Comparison of ENCODE assay signal across 16 cellular contexts in genomic region chr1:107896946-107897345, GRCh38.
DNase-seq lines count a peak whose midpoint lies in the region; ATAC-seq and TF ChIP-seq lines count a peak whose summit lies in the region.
"Had no signal": no experiment of that assay in that cellular context is flagged by ENCODE, and none has a peak within 500 bp of the region (broad histone marks: within the 10 kb centered on the region; RNA-seq: fewer than 3 reads in every experiment).

No MANE protein-coding gene starts in this region.

- H3K36me3 ChIP-seq in GM23338 (ENCODE audit: insufficient read depth), result no peaks in the 10 kb centered on the region
- H3K36me3 ChIP-seq: sigmoid colon had no signal

- TF ChIP-seq POLR2A in NB4 (IDR thresholded peaks at IDR 0.05; ENCODE audit: extremely low read depth, insufficient read length), result no peak

- ATAC-seq in activated naive CD8-positive, alpha-beta T cell treated with anti-CD3 and anti-CD28 coated beads, Interleukin-2, amount 10 ng/mL, durations not matched to agents 7 days and 5 days (ENCODE audit: low read depth), result no peak
- ATAC-seq in stimulated activated memory B cell treated with anti-CD40 and anti-IgM and Interleukin-4, amounts not matched to agents 10 μg/mL and 1 μg/mL and 100 μg/mL, for 72 hours, result peak; percentile 49
- no peak for ATAC-seq in GM23338
- no peak for ATAC-seq in esophagus mucosa

- no peak overlapping the region for H3K4me2 ChIP-seq in GM23338

- no peak overlapping the region for H3K27ac ChIP-seq in GM23338 (ENCODE audit: low read depth)
- H3K27ac ChIP-seq: sigmoid colon, SK-N-MC had no signal

- TF ChIP-seq CTCF in NB4 (IDR thresholded peaks at IDR 0.05; ENCODE audit: low read depth, low read length), result no peak
- TF ChIP-seq CTCF in GM23338 (conservative IDR thresholded peaks at IDR 0.05; ENCODE audit: low read depth in 2 of 2), result no peak

- peak overlapping the region; percentile 85 for H3K27ac Mint-ChIP-seq in activated T-cell treated with anti-CD3 and anti-CD28 coated beads, Interleukin-2, amount 50 U/mL, for 24 hours
- H3K27ac Mint-ChIP-seq in activated naive CD8-positive, alpha-beta T cell treated with anti-CD3 and anti-CD28 coated beads, Interleukin-2, amount 10 ng/mL, durations not matched to agents 7 days and 5 days, result peak overlapping the region; percentile 62
- peak overlapping the region; percentile 82 for H3K27ac Mint-ChIP-seq in stimulated activated memory B cell treated with anti-CD40 and anti-IgM and Interleukin-4, amounts not matched to agents 10 μg/mL and 1 μg/mL and 100 μg/mL, for 72 hours
- H3K27ac Mint-ChIP-seq in GM23338, result no peak overlapping the region; the same call in 1 of the 2 replicates
- H3K27ac Mint-ChIP-seq: type B pancreatic cell had no signal

- DNase-seq in activated T-cell treated with anti-CD3 and anti-CD28 coated beads, Interleukin-2, amount 50 U/mL, for 24 hours, result no peak
- DNase-seq in activated T-cell treated with anti-CD3 and anti-CD28 coated beads, Interleukin-2, amount 50 U/mL, for 48 hours, result no peak
- DNase-seq in NB4 (ENCODE audit: low read depth), result peak; percentile 49
- DNase-seq in activated naive CD8-positive, alpha-beta T cell treated with anti-CD3 and anti-CD28 coated beads, Interleukin-2, amount 10 ng/mL, durations not matched to agents 7 days and 5 days, result no peak
- no peak for DNase-seq in GM23338 (ENCODE audit: low spot score)
- DNase-seq in CD1c-positive myeloid dendritic cell (ENCODE audit: extremely low spot score), result no peak
- DNase-seq: activated CD4-positive, CD25-positive, alpha-beta regulatory T cell; DMS53; mammary epithelial cell; NCI-H2081 treated with DMSO at 0.1 percent for 48 hours; nucleus accumbens; sigmoid colon had no signal

- POLR2A ChIA-PET in activated naive CD8-positive, alpha-beta T cell treated with anti-CD3 and anti-CD28 coated beads, Interleukin-2, amount 10 ng/mL, durations not matched to agents 7 days and 5 days (lab: Charles Lee), result no interaction called here

- H4K20me1 ChIP-seq in GM23338 (replicated peaks; ENCODE audit: insufficient read depth), result no peaks in the 10 kb centered on the region

- H3K36me3 Mint-ChIP-seq in activated T-cell treated with anti-CD3 and anti-CD28 coated beads, Interleukin-2, amount 50 U/mL, for 24 hours (ENCODE audit: low read depth), result no peaks in the 10 kb centered on the region
- peaks cover 7% of the 10 kb centered on the region for H3K36me3 Mint-ChIP-seq in activated naive CD8-positive, alpha-beta T cell treated with anti-CD3 and anti-CD28 coated beads, Interleukin-2, amount 10 ng/mL, durations not matched to agents 7 days and 5 days
- H3K36me3 Mint-ChIP-seq in stimulated activated memory B cell treated with anti-CD40 and anti-IgM and Interleukin-4, amounts not matched to agents 10 μg/mL and 1 μg/mL and 100 μg/mL, for 72 hours, result peaks cover 10% of the 10 kb centered on the region
- peaks cover 10% of the 10 kb centered on the region; the same call in 2 of the 3 replicates for H3K36me3 Mint-ChIP-seq in GM23338 (ENCODE audit: low read depth)
- H3K36me3 Mint-ChIP-seq: type B pancreatic cell had no signal

- peaks cover 52% of the 10 kb centered on the region for H3K4me1 Mint-ChIP-seq in activated T-cell treated with anti-CD3 and anti-CD28 coated beads, Interleukin-2, amount 50 U/mL, for 24 hours (ENCODE audit: low read depth)
- peaks cover 30% of the 10 kb centered on the region for H3K4me1 Mint-ChIP-seq in activated naive CD8-positive, alpha-beta T cell treated with anti-CD3 and anti-CD28 coated beads, Interleukin-2, amount 10 ng/mL, durations not matched to agents 7 days and 5 days
- H3K4me1 Mint-ChIP-seq in stimulated activated memory B cell treated with anti-CD40 and anti-IgM and Interleukin-4, amounts not matched to agents 10 μg/mL and 1 μg/mL and 100 μg/mL, for 72 hours, result peaks cover 67% of the 10 kb centered on the region
- peaks cover 22% of the 10 kb centered on the region for H3K4me1 Mint-ChIP-seq in GM23338

- H2AFZ ChIP-seq in GM23338, result no peak overlapping the region

- H3K79me2 ChIP-seq in GM23338 (replicated peaks; ENCODE audit: insufficient read depth), result peaks cover 5% of the 10 kb centered on the region; the same call in 1 of the 2 replicates

- H3K4me3 Mint-ChIP-seq in activated T-cell treated with anti-CD3 and anti-CD28 coated beads, Interleukin-2, amount 50 U/mL, for 24 hours, result no peak overlapping the region
- H3K4me3 Mint-ChIP-seq in activated naive CD8-positive, alpha-beta T cell treated with anti-CD3 and anti-CD28 coated beads, Interleukin-2, amount 10 ng/mL, durations not matched to agents 7 days and 5 days, result peak overlapping the region; percentile 49
- peak overlapping the region; percentile 47 for H3K4me3 Mint-ChIP-seq in stimulated activated memory B cell treated with anti-CD40 and anti-IgM and Interleukin-4, amounts not matched to agents 10 μg/mL and 1 μg/mL and 100 μg/mL, for 72 hours
- no peak overlapping the region for H3K4me3 Mint-ChIP-seq in GM23338
- H3K4me3 Mint-ChIP-seq: type B pancreatic cell had no signal

- peaks cover 3% of the 10 kb centered on the region for H3K9me3 Mint-ChIP-seq in activated T-cell treated with anti-CD3 and anti-CD28 coated beads, Interleukin-2, amount 50 U/mL, for 24 hours
- peaks cover 4% of the 10 kb centered on the region for H3K9me3 Mint-ChIP-seq in activated naive CD8-positive, alpha-beta T cell treated with anti-CD3 and anti-CD28 coated beads, Interleukin-2, amount 10 ng/mL, durations not matched to agents 7 days and 5 days
- no peaks in the 10 kb centered on the region for H3K9me3 Mint-ChIP-seq in stimulated activated memory B cell treated with anti-CD40 and anti-IgM and Interleukin-4, amounts not matched to agents 10 μg/mL and 1 μg/mL and 100 μg/mL, for 72 hours
- H3K9me3 Mint-ChIP-seq in GM23338, result peaks cover 9% of the 10 kb centered on the region; the same call in 2 of the 3 replicates
- H3K9me3 Mint-ChIP-seq: type B pancreatic cell had no signal

- H3K4me3 ChIP-seq in NB4 (ENCODE audit: low read depth, low read length) (no peak overlapping the region), GM23338 (no peak overlapping the region)
- H3K4me3 ChIP-seq: sigmoid colon, SK-N-MC had no signal

- no peaks in the 10 kb centered on the region for H3K9me2 ChIP-seq in GM23338 (ENCODE audit: insufficient read depth)

- H3K27me3 Mint-ChIP-seq in activated T-cell treated with anti-CD3 and anti-CD28 coated beads, Interleukin-2, amount 50 U/mL, for 24 hours, result no peaks in the 10 kb centered on the region
- H3K27me3 Mint-ChIP-seq in activated naive CD8-positive, alpha-beta T cell treated with anti-CD3 and anti-CD28 coated beads, Interleukin-2, amount 10 ng/mL, durations not matched to agents 7 days and 5 days, result no peaks in the 10 kb centered on the region
- H3K27me3 Mint-ChIP-seq in stimulated activated memory B cell treated with anti-CD40 and anti-IgM and Interleukin-4, amounts not matched to agents 10 μg/mL and 1 μg/mL and 100 μg/mL, for 72 hours, result no peaks in the 10 kb centered on the region
- no peaks in the 10 kb centered on the region for H3K27me3 Mint-ChIP-seq in GM23338 (ENCODE audit: insufficient read depth, low read depth, poor library complexity)
- H3K27me3 Mint-ChIP-seq: type B pancreatic cell had no signal

- H3K27me3 ChIP-seq in GM23338 (ENCODE audit: insufficient read depth), result no peaks in the 10 kb centered on the region
- H3K27me3 ChIP-seq: sigmoid colon had no signal

- H3K4me1 ChIP-seq in GM23338 (ENCODE audit: insufficient read depth), result no peaks in the 10 kb centered on the region
- H3K4me1 ChIP-seq: sigmoid colon had no signal

- no peaks in the 10 kb centered on the region for H3F3A ChIP-seq in GM23338 (replicated peaks; ENCODE audit: low read depth)

TF ChIP-seq in GM23338, 12 proteins besides CTCF, POLR2A, EP300 and RAD21 (continues in another document):
- TF ChIP-seq STAT1 (IDR thresholded peaks at IDR 0.05; ENCODE audit: unreplicated experiment) (no peak), ZNF114 (CRISPR knock-in tag; IDR thresholded peaks at IDR 0.05) (no peak), REST (IDR thresholded peaks at IDR 0.05; ENCODE audit: unreplicated experiment) (no peak), ZNF331 (CRISPR knock-in tag; IDR thresholded peaks at IDR 0.05; ENCODE audit: low read depth) (no peak), NANOG (IDR thresholded peaks at IDR 0.05; ENCODE audit: borderline replicate concordance) (no peak)

Comparison
In these comparisons a context has a peak if more than half of its experiments do, and no peak if none do; other contexts are left out.
1. H3K4me3 Mint-ChIP-seq: peak in activated naive CD8-positive, alpha-beta T cell treated with anti-CD3 and anti-CD28 coated beads, Interleukin-2, amount 10 ng/mL, durations not matched to agents 7 days and 5 days (single experiment) and stimulated activated memory B cell treated with anti-CD40 and anti-IgM and Interleukin-4, amounts not matched to agents 10 μg/mL and 1 μg/mL and 100 μg/mL, for 72 hours (single experiment); none in activated T-cell treated with anti-CD3 and anti-CD28 coated beads, Interleukin-2, amount 50 U/mL, for 24 hours (single experiment) and GM23338 (single experiment).